Comparison of ENCODE assay signal across 8 cellular contexts in the genomic region with DNA sequence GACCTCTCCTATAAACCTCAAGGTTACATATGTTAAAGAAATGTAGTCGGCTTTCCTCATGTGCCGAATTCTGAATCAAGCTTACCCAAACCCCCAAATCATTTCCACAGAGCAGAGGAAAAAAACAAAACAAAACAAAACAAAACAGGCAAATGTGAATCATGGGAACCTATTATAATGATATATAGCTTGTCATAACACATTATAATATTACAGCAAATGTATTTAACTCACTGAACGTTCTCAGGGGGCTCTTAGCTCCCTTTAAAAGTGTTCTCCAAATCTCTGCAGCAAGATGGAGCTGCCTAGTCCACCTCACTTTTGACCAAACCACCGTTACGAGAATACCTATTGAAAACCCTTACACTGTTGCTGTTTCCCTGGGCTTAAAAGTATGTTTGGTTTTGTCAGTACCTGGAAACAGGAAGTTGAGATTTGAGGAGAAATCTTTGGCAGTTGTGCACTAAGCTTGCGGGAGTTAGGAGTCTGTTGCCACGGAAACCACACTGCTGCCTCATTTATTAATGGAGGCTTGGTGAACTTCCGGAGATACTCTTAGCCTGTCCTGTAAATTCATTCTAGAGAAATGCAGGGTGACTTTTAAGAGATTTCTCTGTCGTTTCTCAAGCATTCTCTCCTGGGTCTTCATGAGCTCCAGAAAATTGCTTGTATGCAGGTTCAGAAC.
DNase-seq lines count a peak whose midpoint lies in the region; ATAC-seq and TF ChIP-seq lines count a peak whose summit lies in the region.

No MANE protein-coding gene starts in this region.

- H3K36me3 ChIP-seq in adipocyte (ENCODE audit: control insufficient read depth, insufficient read depth, low read length, severe bottlenecking) (no peaks in the 10 kb centered on the region), right lobe of liver (no peaks in the 10 kb centered on the region)

- ATAC-seq in right lobe of liver (peak; percentile 19 to 45 (median 24)), esophagus mucosa (no peak), GM21825 (IDR thresholded peaks at IDR 0.05; ENCODE audit: unreplicated experiment) (no peak)

- H3K27ac ChIP-seq in right lobe of liver, result no peak overlapping the region

- H3K9me3 ChIP-seq in adipocyte (ENCODE audit: control insufficient read depth, low read length) (no peaks in the 10 kb centered on the region), right lobe of liver (no peaks in the 10 kb centered on the region)

- intact Hi-C loops in right lobe of liver (cut with DNase I), result no loop called here

- H3K9ac ChIP-seq in adipocyte (ENCODE audit: low read length), result no peak overlapping the region

- H3K27me3 ChIP-seq in adipocyte (replicated peaks; ENCODE audit: control insufficient read depth, insufficient read depth, low read length) (no peaks in the 10 kb centered on the region), right lobe of liver (no peaks in the 10 kb centered on the region)

- no peak for TF ChIP-seq POLR2A in right lobe of liver (IDR thresholded peaks at IDR 0.05)

- 43% methylated on average over 9 of the region's 9 CpGs for WGBS in right lobe of liver (ENCODE audit: insufficient coverage, low coverage, low lambda C conversion rate, missing lambda C conversion rate)

- H3K4me3 ChIP-seq in Jurkat, Clone E6-1 (ENCODE audit: low read length), result peak overlapping the region; percentile 34
- H3K4me3 ChIP-seq in adipocyte (ENCODE audit: low read length) (peak overlapping the region; percentile 46), right lobe of liver (no peak overlapping the region)

- DNase-seq in DMS114 treated with DMSO at 0.1 percent for 48 hours (lab: John Stamatoyannopoulos, UW; ENCODE audit: unreplicated experiment) (peak; percentile 6), adipocyte (ENCODE audit: low read depth) (peak; percentile 70), right lobe of liver (no peak)
- peak; percentile 67 for DNase-seq in Jurkat, Clone E6-1 (ENCODE audit: low read depth, low spot score)
- no peak for DNase-seq in activated CD4-positive, alpha-beta T cell treated with anti-CD3 and anti-CD28 coated beads, Interleukin-2, amount 50 U/mL, for 1 hour
- no peak for DNase-seq in activated CD4-positive, alpha-beta T cell treated with anti-CD3 and anti-CD28 coated beads, Interleukin-2, amount 50 U/mL, for 4 hours

- TF ChIP-seq CTCF in right lobe of liver (IDR thresholded peaks at IDR 0.05), result no peak

- H3K4me1 ChIP-seq in adipocyte (ENCODE audit: control insufficient read depth, insufficient read depth, low read length) (peaks cover 63% of the 10 kb centered on the region), right lobe of liver (peaks cover 0 to 24% (median 10%) of the 10 kb centered on the region in 4 donors)

Comparison
In these comparisons a context has a peak if more than half of its experiments do, and no peak if none do; other contexts are left out.
1. DNase-seq: peak in DMS114 treated with DMSO at 0.1 percent for 48 hours (single experiment), Jurkat, Clone E6-1 (single experiment) and adipocyte (single experiment); none in right lobe of liver (0 of 3), activated CD4-positive, alpha-beta T cell treated with anti-CD3 and anti-CD28 coated beads, Interleukin-2, amount 50 U/mL, for 1 hour (single experiment) and activated CD4-positive, alpha-beta T cell treated with anti-CD3 and anti-CD28 coated beads, Interleukin-2, amount 50 U/mL, for 4 hours (0 of 2).
2. H3K4me3 ChIP-seq: peak in Jurkat, Clone E6-1 (single experiment) and adipocyte (single experiment); none in right lobe of liver (0 of 3).
3. ATAC-seq: peak in right lobe of liver (4 of 4); none in esophagus mucosa (single experiment) and GM21825 (single experiment).